ENCODE assay signal across 30 cellular contexts in the genomic region with DNA sequence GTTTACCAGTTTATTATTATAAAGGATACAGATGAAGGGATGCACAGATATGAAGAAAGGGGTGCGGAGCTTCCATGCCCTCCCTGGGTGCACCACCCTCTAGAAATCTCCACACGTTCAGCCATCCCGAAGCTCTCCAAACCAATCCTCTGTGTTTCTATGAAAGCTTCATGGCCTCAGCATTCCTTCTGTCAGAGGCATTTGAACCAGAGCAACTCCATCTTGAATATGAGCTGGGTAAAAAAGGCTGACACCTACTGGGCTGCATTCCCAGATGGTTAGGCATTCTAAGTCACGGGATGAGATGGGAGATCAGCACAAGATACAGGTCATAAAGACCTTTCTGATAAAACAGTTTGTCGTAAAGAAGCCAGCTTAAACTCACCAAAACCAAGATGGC.
"Had no signal": no experiment of that assay in that cellular context is flagged by ENCODE, and none has a peak within 500 bp of the region (broad histone marks: within the 10 kb centered on the region; RNA-seq: fewer than 3 reads in every experiment).

No MANE protein-coding gene starts in this region.

- H3K36me3 ChIP-seq: colonic mucosa, esophagus muscularis mucosa, gastroesophageal sphincter, heart left ventricle, left lung, neutrophil, prostate gland, right atrium auricular region, tibial artery, upper lobe of left lung had no signal

- ATAC-seq: foreskin keratinocyte; gastroesophageal sphincter; heart left ventricle; left cardiac atrium; left lung; naive thymus-derived CD4-positive, alpha-beta T cell; sciatic nerve; stimulated activated naive CD8-positive, alpha-beta T cell treated with anti-CD3 and anti-CD28 coated beads, Interleukin-15, Interleukin-2, amounts not matched to agents 100 U/mL and 50 U/mL, for 24 hours had no signal

- H3K9ac ChIP-seq: parathyroid adenoma had no signal

- H2AFZ ChIP-seq: parathyroid adenoma had no signal

- H3K4me1 Mint-ChIP-seq: endodermal cell, nephron had no signal

- DNase-seq: colonic mucosa; effector CD8-positive, alpha-beta T cell; endodermal cell; foreskin keratinocyte; heart left ventricle; hippocampal formation; left cardiac atrium; left lung; mesendoderm; midbrain; naive thymus-derived CD4-positive, alpha-beta T cell; stimulated activated CD4-positive, alpha-beta T cell treated with anti-CD3 and anti-CD28 coated beads, Interleukin-12 subunit alpha, Interleukin-12 subunit beta, amount 100 ng/mL, for 4 hours; stimulated activated CD4-positive, alpha-beta T cell treated with anti-CD3 and anti-CD28 coated beads, Interleukin-1b, Interleukin-23, amount 100 ng/mL, for 48 hours; stimulated activated CD4-positive, alpha-beta T cell treated with anti-CD3 and anti-CD28 coated beads, Interleukin-4, amount 100 ng/mL, for 1 hour; stimulated activated CD8-positive, alpha-beta memory T cell treated with anti-CD3 and anti-CD28 coated beads, Interleukin-4, amount 100 ng/mL, for 48 hours; stimulated activated naive CD8-positive, alpha-beta T cell treated with anti-CD3 and anti-CD28 coated beads, Interleukin-15, Interleukin-2, amounts not matched to agents 100 U/mL and 50 U/mL, for 24 hours; substantia nigra; testis; tibial artery; upper lobe of left lung had no signal

- H3K27me3 Mint-ChIP-seq: dendritic cell treated with granulocyte-macrophage colony-stimulating factor and Interleukin-4, amounts not matched to agents 40 ng/mL and 50 ng/mL, for 4 days; naive thymus-derived CD4-positive, alpha-beta T cell had no signal

- H3K79me2 ChIP-seq: parathyroid adenoma had no signal

- H3K4me3 Mint-ChIP-seq: dendritic cell treated with granulocyte-macrophage colony-stimulating factor and Interleukin-4, amounts not matched to agents 40 ng/mL and 50 ng/mL, for 4 days; endodermal cell; naive thymus-derived CD4-positive, alpha-beta T cell; nephron had no signal

- H3K27ac Mint-ChIP-seq: dendritic cell treated with granulocyte-macrophage colony-stimulating factor and Interleukin-4, amounts not matched to agents 40 ng/mL and 50 ng/mL, for 4 days; endodermal cell; nephron had no signal

- H3K27me3 ChIP-seq: colonic mucosa, esophagus muscularis mucosa, foreskin keratinocyte, gastroesophageal sphincter, heart left ventricle, left lung, neutrophil, right atrium auricular region, testis, tibial artery, upper lobe of left lung had no signal

- H3K9me3 ChIP-seq: colonic mucosa, neutrophil, prostate gland, testis, tibial artery had no signal

- H3K4me2 ChIP-seq: smooth muscle cell had no signal

- H3K4me3 ChIP-seq: colonic mucosa, esophagus muscularis mucosa, gastroesophageal sphincter, heart left ventricle, left lung, prostate gland, right atrium auricular region, smooth muscle cell, testis, tibial artery, upper lobe of left lung had no signal

- H3K4me1 ChIP-seq: colonic mucosa, esophagus muscularis mucosa, foreskin keratinocyte, gastroesophageal sphincter, heart left ventricle, left lung, parathyroid adenoma, prostate gland, right atrium auricular region, testis, tibial artery, upper lobe of left lung had no signal

- H3K27ac ChIP-seq: colonic mucosa, esophagus muscularis mucosa, foreskin keratinocyte, gastroesophageal sphincter, heart left ventricle, left lung, neutrophil, parathyroid adenoma, prostate gland, right atrium auricular region, testis, tibial artery, upper lobe of left lung had no signal
